In the genomic region with DNA sequence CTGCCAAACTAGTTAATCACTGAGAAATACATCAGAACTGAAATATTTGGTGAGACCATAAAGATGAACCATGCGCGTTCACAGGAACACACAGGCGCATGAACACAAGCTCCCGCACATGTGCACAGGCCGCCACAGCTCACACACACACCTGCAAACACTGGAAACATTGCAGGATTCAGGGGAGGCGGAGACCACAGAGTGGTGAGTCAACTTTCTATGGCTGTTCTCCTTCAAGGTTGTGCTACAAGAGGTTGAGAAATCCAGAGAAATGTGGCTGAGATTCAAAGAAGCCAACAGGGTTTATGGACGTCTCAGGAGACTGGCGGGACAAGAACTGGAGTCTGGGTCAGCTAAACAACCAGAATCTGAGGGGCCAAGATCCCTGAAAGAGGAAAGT, we compare ENCODE assay signal across 8 cellular contexts. TPM values are rescaled to one million over a fixed set of nuclear protein-coding genes. Genes with fewer than 3 reads are reported as not detected.
DNase-seq lines count a peak whose midpoint lies in the region; ATAC-seq, FAIRE-seq and TF ChIP-seq lines count a peak whose summit lies in the region.

No MANE protein-coding gene starts in this region.

- H3K36me3 ChIP-seq in heart left ventricle = peaks cover 0 to 24% (median 9%) of the 10 kb centered on the region in 9 donors

- 87 to 90% (median 88%) methylated on average over 8 of the region's 8 CpGs for WGBS in heart left ventricle, 4 donors

- peak; percentile 18 to 61 (median 44) for ATAC-seq in heart left ventricle
- no peak for ATAC-seq in HG02870 (IDR thresholded peaks at IDR 0.05; ENCODE audit: unreplicated experiment)

- no peak for TF ChIP-seq POLR2A in heart left ventricle (IDR thresholded peaks at IDR 0.05)

- DNase-seq in HL-60 (ENCODE audit: low read depth in 1 of 2, low spot score in 1 of 2) = peak; percentile 57 to 63
- DNase-seq in activated T-cell treated with anti-CD3 and anti-CD28 coated beads, Interleukin-2, amount 50 U/mL, for 24 hours = peak; percentile 70
- DNase-seq in heart left ventricle = no peak
- peak in 2 of 3 experiments; percentile 45 for DNase-seq in stimulated activated CD4-positive, alpha-beta T cell treated with anti-CD3 and anti-CD28 coated beads, TNF-alpha, amount 100 ng/mL, for 4 hours (ENCODE audit: low read depth in 3 of 3)
- DNase-seq in frontal cortex (ENCODE audit: low spot score in 2 of 2) = no peak
- DNase-seq in NCI-H146 (lab: John Stamatoyannopoulos, UW) = no peak
- no peak for DNase-seq in inferior parietal cortex (ENCODE audit: extremely low spot score)

- peak overlapping the region; percentile 46 for H3K27ac ChIP-seq in HL-60 (replicated peaks)
- peak overlapping the region; percentile 8 to 84 (median 46) for H3K27ac ChIP-seq in heart left ventricle

- peaks cover 44% of the 10 kb centered on the region for H3K36me3 Mint-ChIP-seq in activated T-cell treated with anti-CD3 and anti-CD28 coated beads, Interleukin-2, amount 50 U/mL, for 24 hours (ENCODE audit: low read depth)

- H3K27me3 Mint-ChIP-seq in activated T-cell treated with anti-CD3 and anti-CD28 coated beads, Interleukin-2, amount 50 U/mL, for 24 hours = no peaks in the 10 kb centered on the region

- no peak for FAIRE-seq in frontal cortex (lab: Jason Lieb, UNC)

- peak overlapping the region; percentile 95 for H3K27ac Mint-ChIP-seq in activated T-cell treated with anti-CD3 and anti-CD28 coated beads, Interleukin-2, amount 50 U/mL, for 24 hours

- TF ChIP-seq CTCF in HL-60 (IDR thresholded peaks at IDR 0.05; ENCODE audit: insufficient read depth, low read length) = no peak
- TF ChIP-seq CTCF in heart left ventricle (IDR thresholded peaks at IDR 0.05) = no peak

- H3K4me3 Mint-ChIP-seq in activated T-cell treated with anti-CD3 and anti-CD28 coated beads, Interleukin-2, amount 50 U/mL, for 24 hours = peak overlapping the region; percentile 68

- H3K4me1 Mint-ChIP-seq in activated T-cell treated with anti-CD3 and anti-CD28 coated beads, Interleukin-2, amount 50 U/mL, for 24 hours (ENCODE audit: low read depth) = peaks cover 88% of the 10 kb centered on the region

- H3K4me1 ChIP-seq in heart left ventricle = peaks cover 12 to 62% (median 37%) of the 10 kb centered on the region in 12 donors

- intact Hi-C loops in heart left ventricle (cut with DNase I) = no loop called here

- no peaks in the 10 kb centered on the region for H3K27me3 ChIP-seq in HL-60 (ENCODE audit: insufficient read depth, poor library complexity, severe bottlenecking)
- H3K27me3 ChIP-seq in heart left ventricle = no peaks in the 10 kb centered on the region

- H3K9me3 Mint-ChIP-seq in activated T-cell treated with anti-CD3 and anti-CD28 coated beads, Interleukin-2, amount 50 U/mL, for 24 hours = no peaks in the 10 kb centered on the region

- no peaks in the 10 kb centered on the region for H3K9me3 ChIP-seq in heart left ventricle

- H3K4me3 ChIP-seq in HL-60 (replicated peaks; ENCODE audit: insufficient read depth, low read length) (no peak overlapping the region), heart left ventricle (no peak overlapping the region)

RNA-seq across cellular contexts. Expression of a gene that starts 17.8 kb away (rescaled TPM):
- 10 to 100 TPM; 42.8 to 91.8 (median 50.9) TPM for total RNA-seq in heart left ventricle
- 10 to 100 TPM; 16.2 to 46.4 TPM for polyA plus RNA-seq in heart left ventricle
- total RNA-seq in frontal cortex = 79.1 TPM

RNA-seq across cellular contexts. Expression of a gene that starts 44.9 kb away (rescaled TPM):
- 10 to 100 TPM; 15.1 to 25.7 (median 21.0) TPM for total RNA-seq in heart left ventricle
- polyA plus RNA-seq in heart left ventricle = 10 to 100 TPM; 16.2 to 40.9 TPM
- 10.6 TPM for total RNA-seq in frontal cortex

Comparison
In these comparisons a context has a peak if more than half of its experiments do, and no peak if none do; other contexts are left out.
1. DNase-seq: peak in HL-60 (2 of 2), activated T-cell treated with anti-CD3 and anti-CD28 coated beads, Interleukin-2, amount 50 U/mL, for 24 hours (single experiment) and stimulated activated CD4-positive, alpha-beta T cell treated with anti-CD3 and anti-CD28 coated beads, TNF-alpha, amount 100 ng/mL, for 4 hours (2 of 3); none in heart left ventricle (0 of 5), frontal cortex (0 of 2), NCI-H146 (single experiment) and inferior parietal cortex (single experiment).